ENCODE assay signal across 10 cellular contexts in the genomic region with DNA sequence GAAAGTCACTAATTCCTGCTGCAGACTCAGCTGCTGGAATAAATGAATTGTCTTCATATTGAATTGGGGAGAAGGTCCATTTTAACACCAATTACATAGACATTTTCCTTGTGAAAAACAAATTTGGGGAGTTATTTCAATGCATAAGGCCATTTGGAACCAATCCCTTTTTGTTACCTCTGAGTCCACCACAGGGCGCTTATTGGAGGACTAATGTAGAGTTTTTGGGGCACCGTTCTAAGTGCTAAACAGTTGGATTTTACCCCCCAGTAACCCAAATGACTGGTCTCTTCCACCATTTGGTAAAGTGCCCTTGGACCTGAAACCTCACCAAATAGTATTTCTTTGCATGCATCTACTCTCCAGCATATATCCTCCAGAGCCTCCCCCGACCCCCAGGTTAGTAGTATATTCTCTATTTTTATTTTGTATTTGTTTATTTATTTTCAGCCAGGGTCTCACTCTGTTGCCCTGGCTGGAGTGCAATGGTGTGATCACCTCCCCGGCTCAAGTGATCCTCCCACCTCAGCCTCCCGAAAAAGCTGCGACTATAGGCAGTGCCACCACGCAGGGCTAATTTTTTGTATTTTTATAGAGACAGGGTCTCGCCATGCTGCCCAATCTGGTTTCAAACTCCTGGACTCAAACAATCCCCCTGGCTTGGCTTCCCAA. TPM values are rescaled to one million over a fixed set of nuclear protein-coding genes. Genes with fewer than 3 reads are reported as not detected.
DNase-seq lines count a peak whose midpoint lies in the region; ATAC-seq and TF ChIP-seq lines count a peak whose summit lies in the region.
"Had no signal": no experiment of that assay in that cellular context is flagged by ENCODE, and none has a peak within 500 bp of the region (broad histone marks: within the 10 kb centered on the region; RNA-seq: fewer than 3 reads in every experiment).

No MANE protein-coding gene starts in this region.

- no peaks in the 10 kb centered on the region for H3K27me3 ChIP-seq in CD4-positive, CD25-positive, alpha-beta regulatory T cell (ENCODE audit: control insufficient read depth, insufficient read depth, low read length)
- H3K27me3 ChIP-seq in KMS-11 (ENCODE audit: insufficient read depth, low read depth) (no peaks in the 10 kb centered on the region), neural cell (ENCODE audit: insufficient read depth, low read depth, low read length) (no peaks in the 10 kb centered on the region)

- H4K20me1 ChIP-seq in KMS-11 (ENCODE audit: insufficient read depth) (no peaks in the 10 kb centered on the region), neural cell (ENCODE audit: insufficient read depth) (no peaks in the 10 kb centered on the region)

- H3K27ac Mint-ChIP-seq in CD4-positive, CD25-positive, alpha-beta regulatory T cell = peak overlapping the region; percentile 48 to 98 (median 97)

- H2AFZ ChIP-seq in KMS-11 (ENCODE audit: low read depth) (no peak overlapping the region; the same call in 1 of the 2 replicates), neural cell (ENCODE audit: low read depth, low read length) (no peak overlapping the region)

- TF ChIP-seq POLR2A in GM18505 (IDR thresholded peaks at IDR 0.05; ENCODE audit: borderline replicate concordance, extremely low read depth, insufficient read depth, insufficient read length) = no peak

- H3K27me3 Mint-ChIP-seq in CD4-positive, CD25-positive, alpha-beta regulatory T cell = no peaks in the 10 kb centered on the region

- no peak for DNase-seq in CD4-positive, CD25-positive, alpha-beta regulatory T cell
- DNase-seq in caudate nucleus (lab: John Stamatoyannopoulos, UW) = no peak
- no peak for DNase-seq in NOMO-1 treated with DMSO at 0.1 percent for 48 hours (lab: John Stamatoyannopoulos, UW; ENCODE audit: unreplicated experiment)
- DNase-seq in NCI-H510A treated with DMSO at 0.1 percent for 48 hours (lab: John Stamatoyannopoulos, UW) = no peak
- DNase-seq: activated gamma-delta T cell had no signal

- H3K4me2 ChIP-seq in KMS-11 (peak overlapping the region; percentile 73), neural cell (ENCODE audit: low read length) (peak overlapping the region; percentile 79)

- no peak overlapping the region for H3K27ac ChIP-seq in CD4-positive, CD25-positive, alpha-beta regulatory T cell (ENCODE audit: insufficient read depth, low read length, poor library complexity, severe bottlenecking)
- no peak overlapping the region for H3K27ac ChIP-seq in KMS-11
- H3K27ac ChIP-seq in caudate nucleus (ENCODE audit: low read depth, low read length) = peak overlapping the region; percentile 98
- no peak overlapping the region for H3K27ac ChIP-seq in neural cell (ENCODE audit: low read length)

- H3K79me2 ChIP-seq in KMS-11 (ENCODE audit: insufficient read depth, low read depth) (no peaks in the 10 kb centered on the region), neural cell (replicated peaks; ENCODE audit: insufficient read depth, low read length) (peaks cover 19% of the 10 kb centered on the region)

- no peaks in the 10 kb centered on the region for H3K9me3 Mint-ChIP-seq in CD4-positive, CD25-positive, alpha-beta regulatory T cell

- TF ChIP-seq RAD21 in neural cell (conservative IDR thresholded peaks at IDR 0.05) = no peak

- ATAC-seq in CD4-positive, CD25-positive, alpha-beta regulatory T cell (ENCODE audit: low read depth in 2 of 2) = no peak
- no peak for ATAC-seq in GM18505 (IDR thresholded peaks at IDR 0.05; ENCODE audit: unreplicated experiment)
- no peak for ATAC-seq in HG02884 (IDR thresholded peaks at IDR 0.05; ENCODE audit: unreplicated experiment)

- H3K36me3 ChIP-seq in CD4-positive, CD25-positive, alpha-beta regulatory T cell (ENCODE audit: control insufficient read depth, insufficient read depth, low read length) = no peaks in the 10 kb centered on the region
- H3K36me3 ChIP-seq in KMS-11 (ENCODE audit: insufficient read depth) (no peaks in the 10 kb centered on the region), neural cell (ENCODE audit: insufficient read depth, low read length) (no peaks in the 10 kb centered on the region)

- H3K4me3 Mint-ChIP-seq in CD4-positive, CD25-positive, alpha-beta regulatory T cell = peak overlapping the region; percentile 95 to 98 (median 96)

- no peaks in the 10 kb centered on the region for H3K9me2 ChIP-seq in neural cell (ENCODE audit: insufficient read depth, low read length)

- peak overlapping the region; percentile 90 for H3K4me3 ChIP-seq in CD4-positive, CD25-positive, alpha-beta regulatory T cell (ENCODE audit: low read depth, low read length)
- H3K4me3 ChIP-seq in KMS-11 (IDR thresholded peaks at IDR 0.05; ENCODE audit: insufficient read depth, low read depth, low read length) = no peak overlapping the region
- peak overlapping the region; percentile 76 for H3K4me3 ChIP-seq in neural cell (ENCODE audit: low read length)

- peaks cover 15% of the 10 kb centered on the region for H3K36me3 Mint-ChIP-seq in CD4-positive, CD25-positive, alpha-beta regulatory T cell

- TF ChIP-seq EP300 in neural cell (conservative IDR thresholded peaks at IDR 0.05; ENCODE audit: poor library complexity, severe bottlenecking) = no peak

- H3F3A ChIP-seq in neural cell (ENCODE audit: insufficient read depth, low read length, poor library complexity, severe bottlenecking) = no peaks in the 10 kb centered on the region

- peaks cover 54% of the 10 kb centered on the region for H3K4me1 ChIP-seq in CD4-positive, CD25-positive, alpha-beta regulatory T cell (ENCODE audit: control insufficient read depth, insufficient read depth, low read length, poor library complexity, severe bottlenecking)
- peaks cover 52% of the 10 kb centered on the region for H3K4me1 ChIP-seq in KMS-11 (ENCODE audit: low read depth, poor library complexity, severe bottlenecking)

- H3K4me1 Mint-ChIP-seq in CD4-positive, CD25-positive, alpha-beta regulatory T cell = peaks cover 31 to 88% (median 54%) of the 10 kb centered on the region in 4 donors

- TF ChIP-seq CTCF in KMS-11 (conservative IDR thresholded peaks at IDR 0.05; ENCODE audit: low read depth, low read length) = no peak
- TF ChIP-seq CTCF in neural cell (IDR thresholded peaks at IDR 0.05; ENCODE audit: poor library complexity, severe bottlenecking) = no peak

- H3K9ac ChIP-seq in KMS-11 (no peak overlapping the region), neural cell (ENCODE audit: low read length) (no peak overlapping the region)

- H3K9me3 ChIP-seq in CD4-positive, CD25-positive, alpha-beta regulatory T cell (ENCODE audit: control insufficient read depth in 2 of 2, low read length in 2 of 2) = no peaks in the 10 kb centered on the region
- H3K9me3 ChIP-seq in neural cell (ENCODE audit: low read length) = no peaks in the 10 kb centered on the region

TF ChIP-seq in neural cell, 6 proteins besides CTCF, POLR2A, EP300 and RAD21:
- no peak for TF ChIP-seq MXI1 (conservative IDR thresholded peaks at IDR 0.05; ENCODE audit: poor library complexity, severe bottlenecking)
TF ChIP-seq in neural cell: peak in this region for 0.

RNA-seq across cellular contexts. Expression of a gene that starts 1.6 kb away (rescaled TPM):
- total RNA-seq in CD4-positive, CD25-positive, alpha-beta regulatory T cell = 18.0 TPM
- 10 to 100 TPM; 46.5 to 56.3 (median 52.3) TPM for polyA plus RNA-seq in CD4-positive, CD25-positive, alpha-beta regulatory T cell
- 25.7 and 32.2 TPM in 2 replicates for polyA plus RNA-seq in neural cell
- 32.1 and 42.3 TPM in 2 replicates for polyA minus RNA-seq in neural cell

RNA-seq across cellular contexts. Expression of a gene that starts 3.1 kb away (rescaled TPM):
- 12.9 TPM for total RNA-seq in CD4-positive, CD25-positive, alpha-beta regulatory T cell
- polyA plus RNA-seq in CD4-positive, CD25-positive, alpha-beta regulatory T cell = 1 to 10 TPM; 3.0 to 8.9 (median 5.1) TPM
- 16.1 and 25.2 TPM in 2 replicates for polyA plus RNA-seq in neural cell
- polyA minus RNA-seq in neural cell = 23.4 and 28.0 TPM in 2 replicates

RNA-seq across cellular contexts. Expression of a gene that starts 26.6 kb away (rescaled TPM):
- total RNA-seq in CD4-positive, CD25-positive, alpha-beta regulatory T cell = 0.94 TPM
- polyA plus RNA-seq in CD4-positive, CD25-positive, alpha-beta regulatory T cell = under 1 TPM; 0.07 to 0.43 (median 0.18) TPM
- 0.16 and 0.33 TPM in 2 replicates for polyA plus RNA-seq in neural cell
- polyA minus RNA-seq in neural cell = 0.23 and 0.24 TPM in 2 replicates

RNA-seq across cellular contexts. Expression of a gene that starts 27.7 kb away (rescaled TPM):
- not detected for total RNA-seq in CD4-positive, CD25-positive, alpha-beta regulatory T cell
- not detected for polyA plus RNA-seq in CD4-positive, CD25-positive, alpha-beta regulatory T cell
- polyA plus RNA-seq in neural cell = not detected in 2 replicates
- polyA minus RNA-seq in neural cell = not detected in 2 replicates
- total RNA-seq: pulmonary artery endothelial cell had no signal

RNA-seq across cellular contexts. Expression of a gene that starts 35.2 kb away (rescaled TPM):
- 99.1 TPM for total RNA-seq in CD4-positive, CD25-positive, alpha-beta regulatory T cell
- polyA plus RNA-seq in CD4-positive, CD25-positive, alpha-beta regulatory T cell = 100 to 1,000 TPM; 179 to 201 (median 189) TPM
- polyA plus RNA-seq in neural cell = 39.1 and 49.7 TPM in 2 replicates
- polyA minus RNA-seq in neural cell = 32.5 and 33.1 TPM in 2 replicates
